21 cellular contexts compared by ENCODE assay signal in genomic region chr21:33861125-33861524, GRCh38. TPM values are rescaled to one million over a fixed set of nuclear protein-coding genes. Genes with fewer than 3 reads are reported as not detected.
DNase-seq lines count a peak whose midpoint lies in the region; ATAC-seq, FAIRE-seq and TF ChIP-seq lines count a peak whose summit lies in the region.
"Had no signal": no experiment of that assay in that cellular context is flagged by ENCODE, and none has a peak within 500 bp of the region (broad histone marks: within the 10 kb centered on the region; RNA-seq: fewer than 3 reads in every experiment).

No MANE protein-coding gene starts in this region.

- H3K4me3 ChIP-seq in kidney (ENCODE audit: low read length in 2 of 2), result no peak overlapping the region
- H3K4me3 ChIP-seq: BLaER1, GM23248 had no signal

- H3K27ac ChIP-seq in kidney (ENCODE audit: low read depth in 2 of 2, low read length in 2 of 2), result no peak overlapping the region
- H3K27ac ChIP-seq: 22Rv1, BLaER1, C4-2B, GM23248 had no signal

- H3K36me3 ChIP-seq in kidney (ENCODE audit: control insufficient read depth in 1 of 2, insufficient read depth in 2 of 2, low read length in 2 of 2), result no peaks in the 10 kb centered on the region
- H3K36me3 ChIP-seq: BLaER1 had no signal

- peak; percentile 31 for DNase-seq in DMS 273 (lab: John Stamatoyannopoulos, UW; ENCODE audit: unreplicated experiment)
- no peak for DNase-seq in DMS 273 treated with DMSO at 0.1 percent for 48 hours (lab: John Stamatoyannopoulos, UW)
- peak; percentile 71 for DNase-seq in NCI-H82 treated with DMSO at 0.1 percent for 48 hours (lab: John Stamatoyannopoulos, UW; ENCODE audit: unreplicated experiment)
- DNase-seq in kidney, result peak; percentile 4
- DNase-seq in putamen (ENCODE audit: low spot score), result no peak
- DNase-seq in omental fat pad (ENCODE audit: low spot score), result no peak
- DNase-seq: CD4-positive, alpha-beta T cell; CD8-positive, alpha-beta memory T cell; DMS53; DMS79 treated with DMSO at 0.1 percent for 48 hours; GF-D8; GM23248; H9 had no signal

- no peaks in the 10 kb centered on the region for H3K9me3 ChIP-seq in kidney (ENCODE audit: control insufficient read depth in 1 of 2, low read length in 2 of 2)
- H3K9me3 ChIP-seq: BLaER1 had no signal

- intact Hi-C loops in kidney (cut with DNase I), result no loop called here

- TF ChIP-seq CTCF in kidney (IDR thresholded peaks at IDR 0.05; ENCODE audit: borderline replicate concordance, extremely low read depth, insufficient read depth) (no peak), omental fat pad (IDR thresholded peaks at IDR 0.05) (no peak)

- ATAC-seq in omental fat pad (ENCODE audit: low FRiP score), result no peak
- ATAC-seq: HCT116 had no signal

- no peaks in the 10 kb centered on the region for H3K4me1 ChIP-seq in kidney (ENCODE audit: control insufficient read depth in 1 of 2, insufficient read depth in 1 of 2, low read depth in 1 of 2, low read length in 2 of 2)
- H3K4me1 ChIP-seq: BLaER1 had no signal

- no peak overlapping the region for H3K9ac ChIP-seq in kidney (ENCODE audit: low read length in 2 of 2)
- H3K9ac ChIP-seq: BLaER1, GM23248 had no signal

- FAIRE-seq in kidney (lab: Jason Lieb, UNC), result no peak
- FAIRE-seq: A204.1, GM12891, GM18507, GM19239 had no signal

RNA-seq across cellular contexts. Expression of gene ATP5PO, which starts 54.5 kb away (rescaled TPM):
- total RNA-seq in kidney (165 TPM), omental fat pad (100 to 1,000 TPM; 143 to 223 (median 219) TPM)
- polyA plus RNA-seq in kidney (ENCODE audit: insufficient read depth, low read depth, low replicate concordance), result 693 TPM

Comparison
In these comparisons a context has a peak if more than half of its experiments do, and no peak if none do; other contexts are left out.
1. DNase-seq: peak in DMS 273 (single experiment), NCI-H82 treated with DMSO at 0.1 percent for 48 hours (single experiment) and kidney (single experiment); none in DMS 273 treated with DMSO at 0.1 percent for 48 hours (single experiment), putamen (single experiment) and omental fat pad (single experiment).